Comparison of ENCODE assay signal across 8 cellular contexts in genomic region chr11:86608251-86608799, GRCh38.
DNase-seq lines count a peak whose midpoint lies in the region; ATAC-seq, FAIRE-seq and TF ChIP-seq lines count a peak whose summit lies in the region.

No MANE protein-coding gene starts in this region.

- H3K27me3 Mint-ChIP-seq in MCF 10A (ENCODE audit: insufficient read depth, unreplicated experiment) = no peaks in the 10 kb centered on the region

- no peaks in the 10 kb centered on the region for H3K36me3 ChIP-seq in kidney epithelial cell (ENCODE audit: control insufficient read depth, insufficient read depth, low read length)

- peak; percentile 69 for FAIRE-seq in RCC 7860 (lab: Jason Lieb, UNC)

- peak; percentile 24 for DNase-seq in NK-92 treated with Interleukin-12 subunit alpha and Interleukin-12 subunit beta, amount 100 ng/mL, for 24 hours (lab: John Stamatoyannopoulos, UW)
- DNase-seq in NK-92 (lab: John Stamatoyannopoulos, UW; ENCODE audit: unreplicated experiment) (no peak), HS-27A (ENCODE audit: low read depth) (peak; percentile 55), RCC 7860 (ENCODE audit: low spot score) (peak; percentile 53), MCF 10A (ENCODE audit: unreplicated experiment) (peak; percentile 82), kidney epithelial cell (ENCODE audit: low read depth) (no peak)
- peak; percentile 30 for DNase-seq in stimulated activated CD4-positive, alpha-beta T cell treated with anti-CD3 and anti-CD28 coated beads, Interleukin-4, amount 100 ng/mL, for 1 hour

- no TSS peak for BruUV-seq in MCF 10A (replicated peaks; lab: Mats Ljungman, UMichigan)

- no peak overlapping the region for H3K4me3 ChIP-seq in kidney epithelial cell (ENCODE audit: low read depth, low read length)

- CTCF ChIA-PET in MCF 10A (lab: Yijun Ruan, JAX) = interaction anchor here (0.6 to 5.4 kb wide), 54 partner anchors 10 to 1427 kb away, joined by 3 to 46 read pairs (median 4); partner anchors contain the start of gene PRSS23

- H3K9me3 Mint-ChIP-seq in MCF 10A (ENCODE audit: unreplicated experiment) = no peaks in the 10 kb centered on the region

- no peak overlapping the region for H3K27ac Mint-ChIP-seq in MCF 10A (ENCODE audit: low read depth, unreplicated experiment)

- H3K27me3 ChIP-seq in kidney epithelial cell (ENCODE audit: control insufficient read depth, insufficient read depth, low read length) = no peaks in the 10 kb centered on the region

- POLR2A ChIA-PET in MCF 10A (lab: Yijun Ruan, JAX) = interaction anchor here (0.7 to 1.2 kb wide), 3 partner anchors 17 to 151 kb away, joined by 3 to 5 read pairs (median 4); no protein-coding TSS in a partner anchor

- TF ChIP-seq CTCF in MCF 10A (IDR thresholded peaks at IDR 0.05; ENCODE audit: unreplicated experiment) = peak; percentile 89
- TF ChIP-seq CTCF in kidney epithelial cell (IDR thresholded peaks at IDR 0.05; ENCODE audit: insufficient read depth, low read length, poor library complexity, severe bottlenecking) = peak; percentile 89

- H3K4me1 Mint-ChIP-seq in MCF 10A (ENCODE audit: insufficient read depth, unreplicated experiment) = peaks cover 20% of the 10 kb centered on the region

- intact Hi-C loops in MCF 10A (cut with micrococcal nuclease) = loop anchor here (1.0 to 2.0 kb wide), 5 partner anchors 134 to 310 kb away; no protein-coding TSS in a partner anchor

- H3K4me3 Mint-ChIP-seq in MCF 10A (ENCODE audit: unreplicated experiment) = no peak overlapping the region

- ATAC-seq in GM21528 (IDR thresholded peaks at IDR 0.05; ENCODE audit: low FRiP score, unreplicated experiment) = peak; percentile 95

- H3K36me3 Mint-ChIP-seq in MCF 10A (ENCODE audit: insufficient read depth, unreplicated experiment) = no peaks in the 10 kb centered on the region

Comparison
In these comparisons a context has a peak if more than half of its experiments do, and no peak if none do; other contexts are left out.
1. DNase-seq: peak in NK-92 treated with Interleukin-12 subunit alpha and Interleukin-12 subunit beta, amount 100 ng/mL, for 24 hours (single experiment), HS-27A (single experiment), RCC 7860 (single experiment), MCF 10A (single experiment) and stimulated activated CD4-positive, alpha-beta T cell treated with anti-CD3 and anti-CD28 coated beads, Interleukin-4, amount 100 ng/mL, for 1 hour (single experiment); none in NK-92 (single experiment) and kidney epithelial cell (single experiment).